In genomic region chr2:60570281-60570680, GRCh38 we compare ENCODE assay signal across 17 cellular contexts. TPM values are rescaled to one million over a fixed set of nuclear protein-coding genes. Genes with fewer than 3 reads are reported as not detected.
DNase-seq lines count a peak whose midpoint lies in the region; ATAC-seq, FAIRE-seq and TF ChIP-seq lines count a peak whose summit lies in the region.
"Had no signal": no experiment of that assay in that cellular context is flagged by ENCODE, and none has a peak within 500 bp of the region (broad histone marks: within the 10 kb centered on the region; RNA-seq: fewer than 3 reads in every experiment).

No MANE protein-coding gene starts in this region.

- H3K36me3 ChIP-seq in H1 (ENCODE audit: control insufficient read depth in 2 of 4, insufficient read depth in 4 of 4, low read length in 3 of 4) (no peaks in the 10 kb centered on the region), neuronal stem cell (replicated peaks in 1 of 2; ENCODE audit: control insufficient read depth in 2 of 2, insufficient read depth in 2 of 2, low read length in 2 of 2) (no peaks in the 10 kb centered on the region)
- H3K36me3 ChIP-seq: BLaER1 treated with 17β-estradiol and CSF1 and Interleukin-3, amounts not matched to agents 10 nM and 100 nM; sigmoid colon; transverse colon had no signal

- H3K27ac ChIP-seq in H1 (ENCODE audit: low read depth, low read length) = no peak overlapping the region
- H3K27ac ChIP-seq in neuronal stem cell (replicated peaks; ENCODE audit: low read length) = no peak overlapping the region
- H3K27ac ChIP-seq: BLaER1 treated with 17β-estradiol and CSF1 and Interleukin-3, amounts not matched to agents 10 nM and 100 nM; sigmoid colon; transverse colon had no signal

- CTCF ChIA-PET in H1 (lab: Charles Lee; ENCODE audit: partially characterized antibody) = interaction anchor here (1.1 to 17.2 kb wide), 5 partner anchors 11 to 117 kb away, joined by 4 to 240 read pairs (median 14); no protein-coding TSS in a partner anchor

- POLR2A ChIA-PET in H1 (lab: Charles Lee; ENCODE audit: partially characterized antibody) = interaction anchor here (1.0 to 1.4 kb wide), 3 partner anchors 17 to 20 kb away, joined by 3 to 6 read pairs (median 4); partner anchors contain the start of gene BCL11A

- peaks cover 4 to 14% (median 9%) of the 10 kb centered on the region in 4 experiments; a peak in 6 of 7 replicates for H3K4me1 ChIP-seq in H1 (replicated peaks in 1 of 4; ENCODE audit: control insufficient read depth in 3 of 4, insufficient read depth in 4 of 4, low read length in 3 of 4)
- peaks cover 0 to 5% of the 10 kb centered on the region in 2 donors for H3K4me1 ChIP-seq in neuronal stem cell (ENCODE audit: control insufficient read depth in 2 of 2, insufficient read depth in 1 of 2, low read depth in 1 of 2, low read length in 2 of 2)

- H3K4me3 Mint-ChIP-seq in natural killer cell treated with Interleukin-12 subunit alpha and Interleukin-12 subunit beta and Interleukin-15 and Interleukin-18, amount 100 ng/mL, for 72 hours = peak overlapping the region; percentile 43

- H3K23ac ChIP-seq in H1 (ENCODE audit: insufficient read length) (no peak overlapping the region), neuronal stem cell (ENCODE audit: low read depth, low read length, poor library complexity) (no peak overlapping the region)

- H3K4me2 ChIP-seq in H1 (ENCODE audit: insufficient read depth in 1 of 2, low read depth in 2 of 2, low read length in 2 of 2) = peak overlapping the region; percentile 85 to 99
- no peak overlapping the region for H3K4me2 ChIP-seq in neuronal stem cell (ENCODE audit: insufficient read depth, low read length, poor library complexity, severe bottlenecking)

- no peaks in the 10 kb centered on the region for H3K36me3 Mint-ChIP-seq in natural killer cell treated with Interleukin-12 subunit alpha and Interleukin-12 subunit beta and Interleukin-15 and Interleukin-18, amount 100 ng/mL, for 72 hours

- 27% methylated on average over 10 of the region's 10 CpGs; no CpG with 5 or more reads in 1 of the 2 experiments for WGBS in H1 (ENCODE audit: extremely low coverage in 1 of 2, insufficient coverage in 1 of 2, insufficient read length in 1 of 2, insufficient replicate concordance in 2 of 2, low coverage in 1 of 2, low lambda C conversion rate in 2 of 2, missing lambda C conversion rate in 1 of 2), 2 experiments
- WGBS in neuronal stem cell (ENCODE audit: extremely low coverage in 2 of 2, insufficient read length in 2 of 2, insufficient replicate concordance in 1 of 2), 2 donors = no CpG with 5 or more reads among the region's 10 CpGs

- DNase-seq in NCI-H82 (lab: John Stamatoyannopoulos, UW) (peak; percentile 29), NCI-H82 treated with DMSO at 0.1 percent for 48 hours (lab: John Stamatoyannopoulos, UW; ENCODE audit: unreplicated experiment) (no peak), HTR-8/SVneo (ENCODE audit: insufficient read length, low spot score) (no peak), H1 (ENCODE audit: low read depth in 1 of 2, low spot score in 2 of 2) (no peak), amniotic stem cell (lab: John Stamatoyannopoulos, UW) (no peak), neuronal stem cell (ENCODE audit: low spot score) (no peak), NCI-H1105 treated with DMSO at 0.1 percent for 48 hours (lab: John Stamatoyannopoulos, UW) (no peak)
- no peak for DNase-seq in natural killer cell treated with Interleukin-12 subunit alpha and Interleukin-12 subunit beta and Interleukin-15 and Interleukin-18, amount 100 ng/mL, for 72 hours (ENCODE audit: low spot score)
- DNase-seq: 8988T; activated gamma-delta T cell; NCI-H1694; NCI-H226; sigmoid colon; stimulated activated naive CD8-positive, alpha-beta T cell treated with anti-CD3 and anti-CD28 coated beads, Interleukin-15, Interleukin-2, amounts not matched to agents 100 U/mL and 50 U/mL, for 24 hours; transverse colon had no signal

- H3K4me3 ChIP-seq in H1 (ENCODE audit: extremely low read depth in 1 of 4, insufficient read depth in 2 of 4, low read depth in 3 of 4, low read length in 4 of 4) (peak overlapping the region; percentile 4 to 67 (median 52); a peak in 5 of 8 replicates), neuronal stem cell (ENCODE audit: low read length in 2 of 2) (no peak overlapping the region)

- H3K27me3 Mint-ChIP-seq in natural killer cell treated with Interleukin-12 subunit alpha and Interleukin-12 subunit beta and Interleukin-15 and Interleukin-18, amount 100 ng/mL, for 72 hours = peaks cover 31 to 34% of the 10 kb centered on the region in 2 donors

- H4K8ac ChIP-seq in H1 (ENCODE audit: extremely low read depth, insufficient read depth, low read length) (no peak overlapping the region), neuronal stem cell (ENCODE audit: low read depth, low read length) (no peak overlapping the region)

- H2BK5ac ChIP-seq in H1 (ENCODE audit: low read depth, low read length) (no peak overlapping the region), neuronal stem cell (ENCODE audit: low read length) (no peak overlapping the region)

- H2BK15ac ChIP-seq in H1 (ENCODE audit: low read length) = no peak overlapping the region
- H2BK15ac ChIP-seq in neuronal stem cell (ENCODE audit: low read length) = no peak overlapping the region

- H3K9ac ChIP-seq in H1 (replicated peaks in 1 of 4; ENCODE audit: extremely low read depth in 1 of 4, low read depth in 3 of 4, low read length in 3 of 4) (no peak overlapping the region), neuronal stem cell (ENCODE audit: low read depth, low read length, poor library complexity) (no peak overlapping the region)
- H3K9ac ChIP-seq: BLaER1 treated with 17β-estradiol and CSF1 and Interleukin-3, amounts not matched to agents 10 nM and 100 nM had no signal

- H3K14ac ChIP-seq in H1 (ENCODE audit: insufficient read length) (no peak overlapping the region), neuronal stem cell (ENCODE audit: low read length) (no peak overlapping the region)

- H4K91ac ChIP-seq in H1 (replicated peaks; ENCODE audit: insufficient read length, low read length) = no peak overlapping the region
- no peak overlapping the region for H4K91ac ChIP-seq in neuronal stem cell (ENCODE audit: low read depth, low read length, poor library complexity)

- H3K18ac ChIP-seq in H1 (ENCODE audit: extremely low read depth, low read length) = no peak overlapping the region
- no peak overlapping the region for H3K18ac ChIP-seq in neuronal stem cell (ENCODE audit: low read length)

- peaks cover 3 to 5% of the 10 kb centered on the region in 2 donors for H3K4me1 Mint-ChIP-seq in natural killer cell treated with Interleukin-12 subunit alpha and Interleukin-12 subunit beta and Interleukin-15 and Interleukin-18, amount 100 ng/mL, for 72 hours (ENCODE audit: low read depth in 2 of 2)

- no peak overlapping the region for H3K27ac Mint-ChIP-seq in natural killer cell treated with Interleukin-12 subunit alpha and Interleukin-12 subunit beta and Interleukin-15 and Interleukin-18, amount 100 ng/mL, for 72 hours

- H2AK5ac ChIP-seq in H1 (ENCODE audit: low read depth, low read length) (no peak overlapping the region), neuronal stem cell (ENCODE audit: low read depth, low read length) (no peak overlapping the region)

- no peak for TF ChIP-seq EP300 in H1 (IDR thresholded peaks at IDR 0.05; ENCODE audit: borderline replicate concordance in 1 of 2, low read depth in 2 of 2, low read length in 2 of 2)

- H3K9me3 ChIP-seq in H1 (ENCODE audit: insufficient read depth in 2 of 2, low read depth in 1 of 2, low read length in 1 of 2) (no peaks in the 10 kb centered on the region), neuronal stem cell (replicated peaks in 1 of 2; ENCODE audit: control insufficient read depth in 2 of 2, insufficient read depth in 1 of 2, low read depth in 1 of 2, low read length in 2 of 2) (no peaks in the 10 kb centered on the region)
- H3K9me3 ChIP-seq: BLaER1 treated with 17β-estradiol and CSF1 and Interleukin-3, amounts not matched to agents 10 nM and 100 nM; sigmoid colon; transverse colon had no signal

- H3K79me2 ChIP-seq in H1 (ENCODE audit: control insufficient read depth in 1 of 2, insufficient read depth in 2 of 2, low read length in 2 of 2) = no peaks in the 10 kb centered on the region

- no peaks in the 10 kb centered on the region for H3K79me1 ChIP-seq in H1 (ENCODE audit: low read depth, low read length)
- no peaks in the 10 kb centered on the region for H3K79me1 ChIP-seq in neuronal stem cell (ENCODE audit: low read depth, low read length)

- no peak overlapping the region for H3K56ac ChIP-seq in H1 (replicated peaks; ENCODE audit: insufficient read length, low read depth, low read length)

- H4K5ac ChIP-seq in H1 (ENCODE audit: insufficient read length, low read depth, low read length) = no peak overlapping the region

- H2BK120ac ChIP-seq in H1 (replicated peaks; ENCODE audit: low read depth, low read length) = no peak overlapping the region
- no peak overlapping the region for H2BK120ac ChIP-seq in neuronal stem cell (ENCODE audit: low read depth, low read length)

- no peaks in the 10 kb centered on the region for H3K9me3 Mint-ChIP-seq in natural killer cell treated with Interleukin-12 subunit alpha and Interleukin-12 subunit beta and Interleukin-15 and Interleukin-18, amount 100 ng/mL, for 72 hours

- FAIRE-seq in HTR-8/SVneo (lab: Jason Lieb, UNC) (peak; percentile 23), H1 (lab: Jason Lieb, UNC) (no peak)
- FAIRE-seq: HepG2 had no signal

- H2BK12ac ChIP-seq in H1 (ENCODE audit: low read depth, low read length) (no peak overlapping the region), neuronal stem cell (ENCODE audit: low read length) (no peak overlapping the region)

- H4K20me1 ChIP-seq in H1 (replicated peaks in 1 of 2; ENCODE audit: control insufficient read depth in 1 of 2, insufficient read depth in 2 of 2, low read length in 2 of 2) = no peaks in the 10 kb centered on the region

- H3K4ac ChIP-seq in H1 (replicated peaks; ENCODE audit: insufficient read length, low read depth, low read length) (no peak overlapping the region), neuronal stem cell (ENCODE audit: low read length) (no peak overlapping the region)

- no peak for TF ChIP-seq CTCF in H1 (IDR thresholded peaks at IDR 0.05; ENCODE audit: control extremely low read depth in 1 of 3, insufficient read depth in 1 of 3, low read depth in 1 of 3, low read length in 3 of 3)

- H2AFZ ChIP-seq in H1 (ENCODE audit: low read length) (0 out of 2 replicates have a peak overlapping the region, but pooled peaks have one; percentile 42), neuronal stem cell (ENCODE audit: low read length) (no peak overlapping the region)

- no peak for TF ChIP-seq POLR2A in H1 (IDR thresholded peaks at IDR 0.05; ENCODE audit: control extremely low read depth in 1 of 2, low read depth in 2 of 2, low read length in 2 of 2)

- ATAC-seq in natural killer cell treated with Interleukin-12 subunit alpha and Interleukin-12 subunit beta and Interleukin-15 and Interleukin-18, amount 100 ng/mL, for 72 hours = no peak
- ATAC-seq: HepG2; stimulated activated naive CD8-positive, alpha-beta T cell treated with anti-CD3 and anti-CD28 coated beads, Interleukin-15, Interleukin-2, amounts not matched to agents 100 U/mL and 50 U/mL, for 24 hours had no signal

- H3K27me3 ChIP-seq in H1 (replicated peaks in 1 of 4; ENCODE audit: control insufficient read depth in 3 of 4, extremely low read depth in 1 of 4, insufficient read depth in 3 of 4, low read length in 3 of 4) (peaks cover 0 to 18% (median 14%) of the 10 kb centered on the region in 4 experiments; a peak in 6 of 7 replicates), neuronal stem cell (ENCODE audit: control insufficient read depth in 3 of 3, insufficient read depth in 3 of 3, low read depth in 1 of 3, low read length in 3 of 3) (peaks cover 0 to 68% (median 26%) of the 10 kb centered on the region in 3 experiments)

- H3K23me2 ChIP-seq in H1 (ENCODE audit: low read depth, low read length) = peaks cover 9% of the 10 kb centered on the region

- TF ChIP-seq RAD21 in H1 (IDR thresholded peaks at IDR 0.05 in 1 of 2, conservative IDR thresholded peaks at IDR 0.05 in 1 of 2; ENCODE audit: low read depth in 2 of 2, low read length in 2 of 2) = no peak

- H2BK20ac ChIP-seq in H1 (ENCODE audit: low read length) = no peak overlapping the region

RNA-seq across cellular contexts. Expression of gene BCL11A, which starts 16.8 kb away (rescaled TPM):
- total RNA-seq in H1 (2021; fragmentation: NEBNext Ultra II Directional; extraction: Animal tissue kit (Norgen Biotek cat#: 25700)) = 59.3 and 61.3 TPM in 2 replicates
- 11.9 and 12.2 TPM in 2 replicates for polyA plus RNA-seq in H1 (2011; rRNA removed)
- polyA plus RNA-seq in H1 (2011; cell fraction: cytosol; rRNA removed) = 12.9 TPM
- polyA plus RNA-seq in H1 (2011; cell fraction: nucleus; rRNA removed) = 22.4 TPM
- 23.1 to 35.1 TPM (median 27.2 TPM) in 4 replicates for polyA plus RNA-seq in H1 (2012, experiment 1 of 2)
- 25.7 TPM for polyA plus RNA-seq in H1 (2012, experiment 2 of 2)
- 28.0 TPM for polyA plus RNA-seq in H1 (2013, experiment 1 of 2)
- polyA plus RNA-seq in H1 (2013, experiment 2 of 2) = 29.7 TPM
- 38.6 and 49.0 TPM in 2 replicates for polyA minus RNA-seq in H1 (2011; rRNA and poly(A)+ RNA removed)
- polyA minus RNA-seq in H1 (2011; cell fraction: cytosol; rRNA and poly(A)+ RNA removed) = 30.3 TPM
- 83.2 TPM for polyA minus RNA-seq in H1 (2011; cell fraction: nucleus; rRNA and poly(A)+ RNA removed)
- total RNA-seq in natural killer cell treated with Interleukin-12 subunit alpha and Interleukin-12 subunit beta and Interleukin-15 and Interleukin-18, amount 100 ng/mL, for 72 hours = under 1 TPM in 1 of 2 donors, not detected in 1; 0.81 TPM
- 0.11 TPM for polyA plus RNA-seq in neuronal stem cell (2013, experiment 1 of 2)
- polyA plus RNA-seq in neuronal stem cell (2013, experiment 2 of 2) = 0.17 TPM
- total RNA-seq: HepG2 had no signal
- polyA plus RNA-seq: HepG2 had no signal

Comparison
In these comparisons a context has a peak if more than half of its experiments do, and no peak if none do; other contexts are left out.
1. H3K4me3 ChIP-seq: peak in H1 (4 of 4); none in neuronal stem cell (0 of 2).
2. RNA of gene BCL11A, which starts 16.8 kb away (total RNA-seq): 59.3 to 61.3 TPM in H1; 0.81 TPM in natural killer cell treated with Interleukin-12 subunit alpha and Interleukin-12 subunit beta and Interleukin-15 and Interleukin-18, amount 100 ng/mL, for 72 hours; every median in the first group is over 10 times any median in the second.